In the genomic region with DNA sequence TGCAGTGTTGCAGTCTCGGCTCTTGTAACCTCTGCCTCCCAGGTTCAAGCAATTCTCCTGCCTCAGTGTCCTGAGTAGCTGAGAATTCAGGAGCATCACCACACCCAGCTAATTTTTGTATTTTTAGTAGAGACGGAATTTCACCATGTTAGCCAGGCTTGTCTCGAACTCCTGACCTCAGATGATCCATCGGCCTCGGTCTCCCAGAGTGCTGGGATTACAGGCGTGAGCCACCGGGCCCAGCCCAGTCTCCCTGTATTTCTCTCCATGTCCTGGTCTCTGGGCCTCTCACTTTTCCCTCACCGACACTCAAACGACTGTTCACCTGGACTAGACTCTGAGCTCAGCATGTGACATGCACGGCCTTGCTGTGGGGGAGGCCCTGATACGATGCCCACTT, we compare ENCODE assay signal across 7 cellular contexts. TPM values are rescaled to one million over a fixed set of nuclear protein-coding genes. Genes with fewer than 3 reads are reported as not detected.
A peak's percentile ranks its signal among the peaks of the same experiment; 100 is the strongest.
DNase-seq lines count a peak whose midpoint lies in the region; ATAC-seq and TF ChIP-seq lines count a peak whose summit lies in the region.
"Not testable (repeated sequence)": the region's sequence is repeated elsewhere in the genome, so short reads cannot be mapped to it uniquely, and the experiment has no call there.
"Had no signal": no experiment of that assay in that cellular context is flagged by ENCODE, and none has a peak within 500 bp of the region (broad histone marks: within the 10 kb centered on the region; RNA-seq: fewer than 3 reads in every experiment).

No MANE protein-coding gene starts in this region.

- DNase-seq in T-helper 17 cell; natural killer cell; stimulated activated effector memory CD8-positive, alpha-beta T cell treated with anti-CD3 and anti-CD28 coated beads, Interleukin-12 subunit alpha, Interleukin-12 subunit beta, amount 100 ng/mL, for 72 hours (ENCODE audit: low spot score in 2 of 2): not testable (repeated sequence)
- peak; percentile 11 for DNase-seq in activated CD8-positive, alpha-beta memory T cell treated with anti-CD3 and anti-CD28 coated beads for 24 hours
- DNase-seq in activated effector memory CD4-positive, alpha-beta T cell treated with anti-CD3 and anti-CD28 coated beads, Interleukin-2, amount 50 U/mL, for 16 hours: peak; percentile 8
- peak; percentile 68 for DNase-seq in chondrocyte (ENCODE audit: low spot score)

- H3K27ac Mint-ChIP-seq in T-helper 17 cell (peak overlapping the region; percentile 86), natural killer cell (peak overlapping the region in 1 of 2 donors; percentile 8)
- H3K27ac Mint-ChIP-seq in chondrocyte (ENCODE audit: unreplicated experiment): not testable (repeated sequence)
- H3K27ac Mint-ChIP-seq in stimulated activated effector memory CD8-positive, alpha-beta T cell treated with anti-CD3 and anti-CD28 coated beads, Interleukin-12 subunit alpha, Interleukin-12 subunit beta, amount 100 ng/mL, for 72 hours: peak overlapping the region; percentile 46

- ATAC-seq in T-helper 17 cell; natural killer cell; stimulated activated effector memory CD8-positive, alpha-beta T cell treated with anti-CD3 and anti-CD28 coated beads, Interleukin-12 subunit alpha, Interleukin-12 subunit beta, amount 100 ng/mL, for 72 hours: not testable (repeated sequence)

- intact Hi-C loops in natural killer cell (cut with micrococcal nuclease): not testable (repeated sequence)

- H3K27me3 Mint-ChIP-seq in T-helper 17 cell; chondrocyte (ENCODE audit: low read depth); natural killer cell (ENCODE audit: low read depth in 2 of 2): not testable (repeated sequence)

- H3K36me3 Mint-ChIP-seq in T-helper 17 cell (ENCODE audit: low read depth); chondrocyte (ENCODE audit: low read depth); natural killer cell; stimulated activated effector memory CD8-positive, alpha-beta T cell treated with anti-CD3 and anti-CD28 coated beads, Interleukin-12 subunit alpha, Interleukin-12 subunit beta, amount 100 ng/mL, for 72 hours: not testable (repeated sequence)

- not testable (repeated sequence) for TF ChIP-seq CTCF in chondrocyte (IDR thresholded peaks at IDR 0.05); natural killer cell (IDR thresholded peaks at IDR 0.05)

- H3K4me3 Mint-ChIP-seq in T-helper 17 cell; chondrocyte (ENCODE audit: unreplicated experiment); stimulated activated effector memory CD8-positive, alpha-beta T cell treated with anti-CD3 and anti-CD28 coated beads, Interleukin-12 subunit alpha, Interleukin-12 subunit beta, amount 100 ng/mL, for 72 hours: not testable (repeated sequence)
- peak overlapping the region; percentile 14 for H3K4me3 Mint-ChIP-seq in natural killer cell

- not testable (repeated sequence) for H3K9me3 Mint-ChIP-seq in chondrocyte (ENCODE audit: low read depth); natural killer cell; stimulated activated effector memory CD8-positive, alpha-beta T cell treated with anti-CD3 and anti-CD28 coated beads, Interleukin-12 subunit alpha, Interleukin-12 subunit beta, amount 100 ng/mL, for 72 hours

- not testable (repeated sequence) for H3K9me3 ChIP-seq in T-helper 17 cell (ENCODE audit: control insufficient read depth, low read length, poor library complexity, severe bottlenecking)

- H3K4me1 Mint-ChIP-seq in T-helper 17 cell: peaks cover 10% of the 10 kb centered on the region
- H3K4me1 Mint-ChIP-seq in chondrocyte (ENCODE audit: low read depth); natural killer cell; stimulated activated effector memory CD8-positive, alpha-beta T cell treated with anti-CD3 and anti-CD28 coated beads, Interleukin-12 subunit alpha, Interleukin-12 subunit beta, amount 100 ng/mL, for 72 hours: not testable (repeated sequence)

RNA-seq across cellular contexts. Expression of a gene that starts 39.3 kb away (rescaled TPM):
- 10 to 100 TPM in 1 of 2 donors, 1 to 10 TPM in 1; 9.1 to 10.1 TPM for total RNA-seq in T-helper 17 cell
- 0.31 to 1.6 TPM (median 0.42 TPM) in 3 replicates for total RNA-seq in chondrocyte
- 10 to 100 TPM; 10.6 to 25.1 (median 17.3) TPM for total RNA-seq in natural killer cell
- total RNA-seq: GM23248 had no signal

RNA-seq across cellular contexts. Expression of a gene that starts 48.9 kb away (rescaled TPM):
- total RNA-seq in T-helper 17 cell: 100 to 1,000 TPM; 255 to 264 TPM
- 95.0 to 119 TPM (median 104 TPM) in 3 replicates for total RNA-seq in chondrocyte
- 100 to 1,000 TPM; 181 to 213 (median 201) TPM for total RNA-seq in natural killer cell
